Comparison of ENCODE assay signal across 8 cellular contexts in genomic region chr1:41268154-41268770, GRCh38. TPM values are rescaled to one million over a fixed set of nuclear protein-coding genes. Genes with fewer than 3 reads are reported as not detected.
DNase-seq lines count a peak whose midpoint lies in the region; ATAC-seq and TF ChIP-seq lines count a peak whose summit lies in the region.

No MANE protein-coding gene starts in this region.

- H3K4me1 ChIP-seq in left ventricle myocardium inferior = peaks cover 4% of the 10 kb centered on the region

- H3K27me3 ChIP-seq in GM06990 (replicated peaks; ENCODE audit: control insufficient read depth, insufficient read depth, low read length) (no peaks in the 10 kb centered on the region), left ventricle myocardium inferior (ENCODE audit: low read depth) (no peaks in the 10 kb centered on the region)

- no peak for ATAC-seq in GM19452 (IDR thresholded peaks at IDR 0.05; ENCODE audit: unreplicated experiment)
- ATAC-seq in HG02973 (IDR thresholded peaks at IDR 0.05; ENCODE audit: unreplicated experiment) = no peak

- intact Hi-C loops in left ventricle myocardium inferior (cut with micrococcal nuclease) = loop anchor here (5.0 kb wide), 1 partner anchor 149 kb away; no protein-coding TSS in a partner anchor

- TF ChIP-seq CTCF in GM06990 (IDR thresholded peaks at IDR 0.05; ENCODE audit: insufficient read depth, low read length, poor library complexity, severe bottlenecking) = peak; percentile 98
- TF ChIP-seq CTCF in left ventricle myocardium inferior (IDR thresholded peaks at IDR 0.05; ENCODE audit: borderline replicate concordance) = peak; percentile 100

- H3K9me3 ChIP-seq in left ventricle myocardium inferior (replicated peaks) = no peaks in the 10 kb centered on the region

- no peak overlapping the region for H3K27ac ChIP-seq in left ventricle myocardium inferior (replicated peaks)

- H3K36me3 ChIP-seq in GM06990 (ENCODE audit: control insufficient read depth, insufficient read depth, low read length) (no peaks in the 10 kb centered on the region), left ventricle myocardium inferior (no peaks in the 10 kb centered on the region)

- DNase-seq in GM06990 (ENCODE audit: extremely low read depth, insufficient read length) (peak; percentile 31), NCI-H146 (lab: John Stamatoyannopoulos, UW) (peak; percentile 59), T-helper 2 cell (peak; percentile 21 to 48 (median 46)), amniotic epithelial cell (ENCODE audit: low read depth) (peak; percentile 81), left ventricle myocardium inferior (peak; percentile 66), retina (peak; percentile 89)

- H3K4me3 ChIP-seq in GM06990 (replicated peaks; ENCODE audit: low read depth, low read length) (no peak overlapping the region), left ventricle myocardium inferior (no peak overlapping the region)

RNA-seq across cellular contexts. Expression of gene SCMH1, which starts 26.2 kb away (rescaled TPM):
- 48.1 TPM for total RNA-seq in left ventricle myocardium inferior

Comparison
In these comparisons a context has a peak if more than half of its experiments do, and no peak if none do; other contexts are left out.
1. DNase-seq: peak in every context shown above with its lines; median percentile 89 in retina; 81 in amniotic epithelial cell; 66 in left ventricle myocardium inferior; 59 in NCI-H146; 46 in T-helper 2 cell; 31 in GM06990.